Comparison of ENCODE assay signal across 2 cellular contexts in the genomic region with DNA sequence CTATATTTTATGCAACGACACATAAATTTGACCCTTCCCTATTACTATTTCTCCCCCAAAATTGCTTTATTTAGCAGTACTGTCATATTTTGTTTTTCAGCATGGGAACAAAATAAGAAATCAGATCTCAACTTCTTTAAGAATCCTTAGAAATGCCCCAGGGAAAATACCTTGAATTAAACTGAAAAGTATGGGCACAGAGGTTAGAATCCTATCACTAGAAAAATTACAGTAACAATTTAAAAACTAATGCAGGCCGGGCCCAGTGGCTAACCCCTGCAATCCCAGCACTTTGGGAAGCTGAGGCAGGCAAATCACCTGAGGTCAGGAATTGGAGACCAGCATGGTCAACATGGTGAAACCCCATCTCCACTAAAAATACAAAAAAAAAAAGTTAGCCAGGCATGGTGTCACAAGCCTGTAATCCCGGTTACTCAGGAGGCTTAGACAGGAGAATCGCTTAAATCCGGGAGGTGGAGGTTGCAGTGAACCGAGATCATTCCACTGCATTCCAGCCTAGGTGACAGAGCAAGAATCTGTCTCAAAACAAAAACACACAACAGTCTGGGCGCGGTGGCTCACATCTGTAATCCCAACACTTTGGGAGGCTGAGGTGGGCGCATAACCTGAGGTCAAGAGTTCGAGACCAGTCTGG.
TF ChIP-seq lines count a peak whose summit lies in the region.

No MANE protein-coding gene starts in this region.

TF ChIP-seq in HepG2, 621 proteins besides CTCF, POLR2A, EP300 and RAD21:
- TF ChIP-seq ZFP82 (CRISPR knock-in tag; IDR thresholded peaks at IDR 0.05; ENCODE audit: borderline replicate concordance), result no peak
- TF ChIP-seq FOXC1 (CRISPR knock-in tag; IDR thresholded peaks at IDR 0.05; ENCODE audit: borderline replicate concordance), result no peak
- no peak for TF ChIP-seq ZNF878 (CRISPR knock-in tag; IDR thresholded peaks at IDR 0.05)
- TF ChIP-seq, protein P1, sequence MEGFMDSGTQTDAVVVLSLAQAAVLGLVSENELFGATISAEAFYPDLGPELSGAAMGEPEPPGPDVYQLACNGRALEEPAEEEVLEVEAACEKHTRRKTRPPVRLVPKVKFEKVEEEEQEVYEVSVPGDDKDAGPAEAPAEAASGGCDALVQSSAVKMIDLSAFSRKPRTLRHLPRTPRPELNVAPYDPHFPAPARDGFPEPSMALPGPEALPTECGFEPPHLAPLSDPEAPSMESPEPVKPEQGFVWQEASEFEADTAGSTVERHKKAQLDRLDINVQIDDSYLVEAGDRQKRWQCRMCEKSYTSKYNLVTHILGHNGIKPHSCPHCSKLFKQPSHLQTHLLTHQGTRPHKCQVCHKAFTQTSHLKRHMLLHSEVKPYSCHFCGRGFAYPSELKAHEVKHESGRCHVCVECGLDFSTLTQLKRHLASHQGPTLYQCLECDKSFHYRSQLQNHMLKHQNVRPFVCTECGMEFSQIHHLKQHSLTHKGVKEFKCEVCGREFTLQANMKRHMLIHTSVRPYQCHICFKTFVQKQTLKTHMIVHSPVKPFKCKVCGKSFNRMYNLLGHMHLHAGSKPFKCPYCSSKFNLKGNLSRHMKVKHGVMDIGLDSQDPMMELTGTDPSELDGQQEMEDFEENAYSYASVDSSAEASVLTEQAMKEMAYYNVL (CRISPR knock-in tag; IDR thresholded peaks at IDR 0.05; ENCODE audit: borderline replicate concordance), result no peak
- no peak for TF ChIP-seq ZMYM4 (CRISPR knock-in tag; IDR thresholded peaks at IDR 0.05)
- TF ChIP-seq ZSCAN20 (CRISPR knock-in tag; IDR thresholded peaks at IDR 0.05; ENCODE audit: borderline replicate concordance), result no peak
- no peak for TF ChIP-seq ZNF709 (CRISPR knock-in tag; IDR thresholded peaks at IDR 0.05)
- no peak for TF ChIP-seq ZNF33A (CRISPR knock-in tag; IDR thresholded peaks at IDR 0.05; ENCODE audit: borderline replicate concordance)
- TF ChIP-seq, protein P2, sequence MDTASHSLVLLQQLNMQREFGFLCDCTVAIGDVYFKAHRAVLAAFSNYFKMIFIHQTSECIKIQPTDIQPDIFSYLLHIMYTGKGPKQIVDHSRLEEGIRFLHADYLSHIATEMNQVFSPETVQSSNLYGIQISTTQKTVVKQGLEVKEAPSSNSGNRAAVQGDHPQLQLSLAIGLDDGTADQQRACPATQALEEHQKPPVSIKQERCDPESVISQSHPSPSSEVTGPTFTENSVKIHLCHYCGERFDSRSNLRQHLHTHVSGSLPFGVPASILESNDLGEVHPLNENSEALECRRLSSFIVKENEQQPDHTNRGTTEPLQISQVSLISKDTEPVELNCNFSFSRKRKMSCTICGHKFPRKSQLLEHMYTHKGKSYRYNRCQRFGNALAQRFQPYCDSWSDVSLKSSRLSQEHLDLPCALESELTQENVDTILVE (CRISPR knock-in tag; IDR thresholded peaks at IDR 0.05), result no peak
- TF ChIP-seq, protein P3, sequence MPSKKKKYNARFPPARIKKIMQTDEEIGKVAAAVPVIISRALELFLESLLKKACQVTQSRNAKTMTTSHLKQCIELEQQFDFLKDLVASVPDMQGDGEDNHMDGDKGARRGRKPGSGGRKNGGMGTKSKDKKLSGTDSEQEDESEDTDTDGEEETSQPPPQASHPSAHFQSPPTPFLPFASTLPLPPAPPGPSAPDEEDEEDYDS (CRISPR knock-in tag; IDR thresholded peaks at IDR 0.05), result no peak
- no peak for TF ChIP-seq MYNN (CRISPR knock-in tag; IDR thresholded peaks at IDR 0.05; ENCODE audit: low read depth)
- TF ChIP-seq, protein P4, sequence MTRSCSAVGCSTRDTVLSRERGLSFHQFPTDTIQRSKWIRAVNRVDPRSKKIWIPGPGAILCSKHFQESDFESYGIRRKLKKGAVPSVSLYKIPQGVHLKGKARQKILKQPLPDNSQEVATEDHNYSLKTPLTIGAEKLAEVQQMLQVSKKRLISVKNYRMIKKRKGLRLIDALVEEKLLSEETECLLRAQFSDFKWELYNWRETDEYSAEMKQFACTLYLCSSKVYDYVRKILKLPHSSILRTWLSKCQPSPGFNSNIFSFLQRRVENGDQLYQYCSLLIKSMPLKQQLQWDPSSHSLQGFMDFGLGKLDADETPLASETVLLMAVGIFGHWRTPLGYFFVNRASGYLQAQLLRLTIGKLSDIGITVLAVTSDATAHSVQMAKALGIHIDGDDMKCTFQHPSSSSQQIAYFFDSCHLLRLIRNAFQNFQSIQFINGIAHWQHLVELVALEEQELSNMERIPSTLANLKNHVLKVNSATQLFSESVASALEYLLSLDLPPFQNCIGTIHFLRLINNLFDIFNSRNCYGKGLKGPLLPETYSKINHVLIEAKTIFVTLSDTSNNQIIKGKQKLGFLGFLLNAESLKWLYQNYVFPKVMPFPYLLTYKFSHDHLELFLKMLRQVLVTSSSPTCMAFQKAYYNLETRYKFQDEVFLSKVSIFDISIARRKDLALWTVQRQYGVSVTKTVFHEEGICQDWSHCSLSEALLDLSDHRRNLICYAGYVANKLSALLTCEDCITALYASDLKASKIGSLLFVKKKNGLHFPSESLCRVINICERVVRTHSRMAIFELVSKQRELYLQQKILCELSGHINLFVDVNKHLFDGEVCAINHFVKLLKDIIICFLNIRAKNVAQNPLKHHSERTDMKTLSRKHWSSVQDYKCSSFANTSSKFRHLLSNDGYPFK (CRISPR knock-in tag; IDR thresholded peaks at IDR 0.05; ENCODE audit: borderline replicate concordance), result no peak

TF ChIP-seq in WTC11, 78 proteins besides CTCF, POLR2A, EP300 and RAD21:
- TF ChIP-seq FOXP1 (CRISPR knock-in tag; IDR thresholded peaks at IDR 0.05; ENCODE audit: borderline replicate concordance) (no peak), OVOL2 (CRISPR knock-in tag; IDR thresholded peaks at IDR 0.05; ENCODE audit: borderline replicate concordance) (no peak), GABPB1 (CRISPR knock-in tag; IDR thresholded peaks at IDR 0.05) (no peak), NFYB (CRISPR knock-in tag; conservative IDR thresholded peaks at IDR 0.05; ENCODE audit: low read depth) (no peak)
- TF ChIP-seq, protein P5, sequence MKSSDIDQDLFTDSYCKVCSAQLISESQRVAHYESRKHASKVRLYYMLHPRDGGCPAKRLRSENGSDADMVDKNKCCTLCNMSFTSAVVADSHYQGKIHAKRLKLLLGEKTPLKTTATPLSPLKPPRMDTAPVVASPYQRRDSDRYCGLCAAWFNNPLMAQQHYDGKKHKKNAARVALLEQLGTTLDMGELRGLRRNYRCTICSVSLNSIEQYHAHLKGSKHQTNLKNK (CRISPR knock-in tag; IDR thresholded peaks at IDR 0.05), result no peak
- TF ChIP-seq, protein P6, sequence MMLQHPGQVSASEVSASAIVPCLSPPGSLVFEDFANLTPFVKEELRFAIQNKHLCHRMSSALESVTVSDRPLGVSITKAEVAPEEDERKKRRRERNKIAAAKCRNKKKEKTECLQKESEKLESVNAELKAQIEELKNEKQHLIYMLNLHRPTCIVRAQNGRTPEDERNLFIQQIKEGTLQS (CRISPR knock-in tag; conservative IDR thresholded peaks at IDR 0.05), result no peak
